Comparison of ENCODE assay signal across 1 cellular context in the genomic region with DNA sequence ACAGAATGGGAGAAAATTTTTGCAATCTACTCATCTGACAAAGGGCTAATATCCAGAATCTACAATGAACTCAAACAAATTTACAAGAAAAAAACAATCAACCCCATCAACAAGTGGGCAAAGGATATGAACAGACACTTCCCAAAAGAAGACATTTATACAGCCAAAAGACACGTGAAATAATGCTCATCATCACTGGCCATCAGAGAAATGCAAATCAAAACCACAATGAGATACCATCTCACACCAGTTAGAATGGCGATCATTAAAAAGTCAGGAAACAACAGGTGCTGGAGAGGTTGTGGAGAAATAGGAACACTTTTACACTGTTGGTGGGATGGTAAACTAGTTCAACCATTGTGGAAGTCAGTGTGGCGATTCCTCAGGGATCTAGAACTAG.
TF ChIP-seq lines count a peak whose summit lies in the region.
"Not testable (repeated sequence)": the region's sequence is repeated elsewhere in the genome, so short reads cannot be mapped to it uniquely, and the experiment has no call there.

No MANE protein-coding gene starts in this region.

- H3K27ac ChIP-seq in HEK293 (ENCODE audit: extremely low read depth, low read depth, low read length): not testable (repeated sequence)

- POLR2A ChIA-PET in HEK293 (lab: Yijun Ruan, JAX): not testable (repeated sequence)

- not testable (repeated sequence) for H3K4me1 ChIP-seq in HEK293 (ENCODE audit: control insufficient read depth, insufficient read depth, low read length)

- not testable (repeated sequence) for H3K4me3 ChIP-seq in HEK293 (ENCODE audit: low read depth, low read length)

- not testable (repeated sequence) for H3K36me3 ChIP-seq in HEK293 (ENCODE audit: control insufficient read depth in 2 of 2, insufficient read depth in 1 of 2, low read length in 2 of 2)

- H3K9me3 ChIP-seq in HEK293 (ENCODE audit: control insufficient read depth, insufficient read depth, low read depth, low read length): not testable (repeated sequence)

- TF ChIP-seq CTCF in HEK293 (tag by site-specific recombination; IDR thresholded peaks at IDR 0.05): not testable (repeated sequence)

- CTCF ChIA-PET in HEK293 (lab: Yijun Ruan, JAX): not testable (repeated sequence)

TF ChIP-seq in HEK293, 187 proteins besides CTCF, POLR2A, EP300 and RAD21:
- TF ChIP-seq SCRT1 (tag by site-specific recombination; IDR thresholded peaks at IDR 0.05; ENCODE audit: borderline replicate concordance) (0 out of 2 replicates have a peak, but pooled peaks have one; percentile 51), SCRT2 (tag by site-specific recombination; IDR thresholded peaks at IDR 0.05) (peak; percentile 58; the same call in 1 of the 2 replicates)
